ENCODE assay signal across 20 cellular contexts in the genomic region with DNA sequence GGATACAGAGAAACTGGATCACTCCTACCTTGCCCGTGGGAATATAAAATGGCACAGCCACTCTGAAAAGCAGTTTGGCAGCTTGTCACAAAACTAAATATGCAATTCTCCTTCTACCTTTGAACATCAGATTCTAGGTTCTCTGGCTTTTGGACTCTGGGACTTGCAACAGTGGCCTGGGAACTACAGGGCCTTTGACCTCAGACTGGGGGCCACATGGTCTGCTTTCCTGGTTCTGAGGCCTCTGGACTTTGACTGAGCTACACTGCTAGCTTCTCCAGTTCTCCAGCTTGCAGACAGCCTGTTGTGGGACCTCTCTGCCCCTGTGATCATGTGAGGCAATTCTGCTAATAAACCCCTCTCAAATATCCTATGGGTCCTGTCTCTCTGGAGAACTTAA.
DNase-seq lines count a peak whose midpoint lies in the region; ATAC-seq and TF ChIP-seq lines count a peak whose summit lies in the region.
"Had no signal": no experiment of that assay in that cellular context is flagged by ENCODE, and none has a peak within 500 bp of the region (broad histone marks: within the 10 kb centered on the region; RNA-seq: fewer than 3 reads in every experiment).

No MANE protein-coding gene starts in this region.

- H3K4me3 ChIP-seq in RWPE2 (ENCODE audit: severe bottlenecking) (no peak overlapping the region), liver (ENCODE audit: low read depth in 1 of 3, low read length in 3 of 3) (no peak overlapping the region), neuronal stem cell (ENCODE audit: low read length in 2 of 2) (no peak overlapping the region), gastroesophageal sphincter (no peak overlapping the region)
- H3K4me3 ChIP-seq: BLaER1 had no signal

- TF ChIP-seq CTCF in RWPE2 (IDR thresholded peaks at IDR 0.05; ENCODE audit: poor library complexity, severe bottlenecking) (no peak), liver (IDR thresholded peaks at IDR 0.05; ENCODE audit: low read depth, low read length, missing input control) (no peak), gastroesophageal sphincter (IDR thresholded peaks at IDR 0.05) (no peak), foreskin keratinocyte (conservative IDR thresholded peaks at IDR 0.05) (no peak)

- H2BK120ac ChIP-seq in neuronal stem cell (ENCODE audit: low read depth, low read length): no peak overlapping the region

- TF ChIP-seq EP300 in gastroesophageal sphincter (IDR thresholded peaks at IDR 0.05): no peak

- no peak for TF ChIP-seq POLR2A in gastroesophageal sphincter (IDR thresholded peaks at IDR 0.05)

- H3K18ac ChIP-seq in neuronal stem cell (ENCODE audit: low read length): no peak overlapping the region

- no peak overlapping the region for H3K4me2 ChIP-seq in neuronal stem cell (ENCODE audit: insufficient read depth, low read length, poor library complexity, severe bottlenecking)
- H3K4me2 ChIP-seq: BLaER1 had no signal

- H4K91ac ChIP-seq in neuronal stem cell (ENCODE audit: low read depth, low read length, poor library complexity): no peak overlapping the region

- H2BK15ac ChIP-seq in neuronal stem cell (ENCODE audit: low read length): no peak overlapping the region

- H3K4ac ChIP-seq in neuronal stem cell (ENCODE audit: low read length): no peak overlapping the region

- H2BK5ac ChIP-seq in neuronal stem cell (ENCODE audit: low read length): no peak overlapping the region

- peak overlapping the region; percentile 1 for H2AK5ac ChIP-seq in neuronal stem cell (ENCODE audit: low read depth, low read length)

- no peak overlapping the region for H2AFZ ChIP-seq in neuronal stem cell (ENCODE audit: low read length)

- ATAC-seq in RWPE2 (ENCODE audit: low read depth) (no peak), left lobe of liver (peak; percentile 98), HG02798 (IDR thresholded peaks at IDR 0.05; ENCODE audit: poor library complexity, unreplicated experiment) (no peak), gastroesophageal sphincter (no peak), foreskin keratinocyte (no peak)

- H3K27ac ChIP-seq in RWPE2 (ENCODE audit: poor library complexity, severe bottlenecking): no peak overlapping the region
- H3K27ac ChIP-seq in liver (ENCODE audit: low read depth in 1 of 2, low read length in 2 of 2): peak overlapping the region in 1 of 2 donors; percentile 46
- H3K27ac ChIP-seq in neuronal stem cell (replicated peaks; ENCODE audit: low read length): no peak overlapping the region
- no peak overlapping the region for H3K27ac ChIP-seq in gastroesophageal sphincter
- no peak overlapping the region for H3K27ac ChIP-seq in foreskin keratinocyte
- H3K27ac ChIP-seq: BLaER1 had no signal

- 30% methylated on average over 1 of the region's 1 CpG for WGBS in liver
- no CpG with 5 or more reads among the region's 1 CpG for WGBS in neuronal stem cell (ENCODE audit: extremely low coverage in 2 of 2, insufficient read length in 2 of 2, insufficient replicate concordance in 1 of 2), 2 donors
- 100% methylated on average over 1 of the region's 1 CpG; no CpG with 5 or more reads in 1 of the 2 donors for WGBS in gastroesophageal sphincter (ENCODE audit: low coverage in 1 of 2), 2 donors

- no peak overlapping the region for H3K23ac ChIP-seq in neuronal stem cell (ENCODE audit: low read depth, low read length, poor library complexity)

- H4K8ac ChIP-seq in neuronal stem cell (ENCODE audit: low read depth, low read length): no peak overlapping the region

- no peaks in the 10 kb centered on the region for H3K79me1 ChIP-seq in neuronal stem cell (ENCODE audit: low read depth, low read length)

- H3K9me3 ChIP-seq in RWPE2 (ENCODE audit: severe bottlenecking) (no peaks in the 10 kb centered on the region), liver (ENCODE audit: control insufficient read depth in 4 of 4, low read length in 3 of 4) (no peaks in the 10 kb centered on the region), neuronal stem cell (replicated peaks in 1 of 2; ENCODE audit: control insufficient read depth in 2 of 2, insufficient read depth in 1 of 2, low read depth in 1 of 2, low read length in 2 of 2) (peaks cover 0 to 2% of the 10 kb centered on the region in 2 donors), gastroesophageal sphincter (no peaks in the 10 kb centered on the region)
- H3K9me3 ChIP-seq: BE2C, BLaER1, Caco-2 had no signal

- H3K36me3 ChIP-seq in RWPE2 (ENCODE audit: low read depth) (no peaks in the 10 kb centered on the region), liver (ENCODE audit: control insufficient read depth in 4 of 4, insufficient read depth in 3 of 4, low read depth in 1 of 4, low read length in 3 of 4) (no peaks in the 10 kb centered on the region), neuronal stem cell (replicated peaks in 1 of 2; ENCODE audit: control insufficient read depth in 2 of 2, insufficient read depth in 2 of 2, low read length in 2 of 2) (no peaks in the 10 kb centered on the region), gastroesophageal sphincter (no peaks in the 10 kb centered on the region)
- H3K36me3 ChIP-seq: BE2C, BLaER1 had no signal

- H3K14ac ChIP-seq in neuronal stem cell (ENCODE audit: low read length): no peak overlapping the region

- H2BK12ac ChIP-seq in neuronal stem cell (ENCODE audit: low read length): no peak overlapping the region

- peak; percentile 9 to 28 for TF ChIP-seq RAD21 in liver (IDR thresholded peaks at IDR 0.05)

- DNase-seq in RWPE2 (ENCODE audit: low spot score) (peak; percentile 39), left lobe of liver (ENCODE audit: low spot score) (peak; percentile 85), neuronal stem cell (ENCODE audit: low spot score) (no peak), foreskin keratinocyte (no peak), COLO668 (lab: John Stamatoyannopoulos, UW; ENCODE audit: unreplicated experiment) (no peak)
- DNase-seq: 8988T; ACHN; BE2C; C1 segment of cervical spinal cord; Calu3; CD4-positive, alpha-beta memory T cell; CD4-positive, CD25-positive, alpha-beta regulatory T cell; CD8-positive, alpha-beta memory T cell; DMS79 treated with DMSO at 0.1 percent for 48 hours; GF-D8 had no signal

- no peak overlapping the region for H3K9ac ChIP-seq in liver (ENCODE audit: low read depth in 1 of 2, low read length in 2 of 2)
- no peak overlapping the region for H3K9ac ChIP-seq in neuronal stem cell (ENCODE audit: low read depth, low read length, poor library complexity)
- H3K9ac ChIP-seq: BLaER1 had no signal

- H3K27me3 ChIP-seq in RWPE2 (ENCODE audit: insufficient read depth, poor library complexity, severe bottlenecking): peaks cover 20% of the 10 kb centered on the region
- H3K27me3 ChIP-seq in liver (ENCODE audit: control insufficient read depth in 4 of 4, insufficient read depth in 4 of 4, low read length in 3 of 4): no peaks in the 10 kb centered on the region
- H3K27me3 ChIP-seq in neuronal stem cell (ENCODE audit: control insufficient read depth in 3 of 3, insufficient read depth in 3 of 3, low read depth in 1 of 3, low read length in 3 of 3): no peaks in the 10 kb centered on the region
- peaks cover 40% of the 10 kb centered on the region for H3K27me3 ChIP-seq in gastroesophageal sphincter
- peaks cover 36% of the 10 kb centered on the region for H3K27me3 ChIP-seq in foreskin keratinocyte
- H3K27me3 ChIP-seq: BE2C, BLaER1 had no signal

- H3K4me1 ChIP-seq in RWPE2 (ENCODE audit: insufficient read depth, poor library complexity, severe bottlenecking) (peaks cover under 1% of the 10 kb centered on the region), liver (ENCODE audit: control insufficient read depth in 4 of 4, insufficient read depth in 4 of 4, low read length in 3 of 4) (peaks cover 0 to 10% (median 5%) of the 10 kb centered on the region in 4 donors), neuronal stem cell (ENCODE audit: control insufficient read depth in 2 of 2, insufficient read depth in 1 of 2, low read depth in 1 of 2, low read length in 2 of 2) (no peaks in the 10 kb centered on the region), gastroesophageal sphincter (no peaks in the 10 kb centered on the region), foreskin keratinocyte (peaks cover 3% of the 10 kb centered on the region)
- H3K4me1 ChIP-seq: BE2C, Caco-2 had no signal

TF ChIP-seq in liver, 16 proteins besides CTCF, POLR2A, EP300 and RAD21 (continues in another document):
- TF ChIP-seq, protein P1, sequence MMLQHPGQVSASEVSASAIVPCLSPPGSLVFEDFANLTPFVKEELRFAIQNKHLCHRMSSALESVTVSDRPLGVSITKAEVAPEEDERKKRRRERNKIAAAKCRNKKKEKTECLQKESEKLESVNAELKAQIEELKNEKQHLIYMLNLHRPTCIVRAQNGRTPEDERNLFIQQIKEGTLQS (IDR thresholded peaks at IDR 0.05): peak; percentile 52
- peak in 1 of 2 donors; percentile 73 for TF ChIP-seq JUND (IDR thresholded peaks at IDR 0.05)
- TF ChIP-seq RXRA (IDR thresholded peaks at IDR 0.05): peak; percentile 96 to 97
- no peak for TF ChIP-seq TAF1 (conservative IDR thresholded peaks at IDR 0.05)
- peak; percentile 61 for TF ChIP-seq FOXA2 (IDR thresholded peaks at IDR 0.05)
- TF ChIP-seq FOXA1 (IDR thresholded peaks at IDR 0.05): no peak
- TF ChIP-seq, protein P2, sequence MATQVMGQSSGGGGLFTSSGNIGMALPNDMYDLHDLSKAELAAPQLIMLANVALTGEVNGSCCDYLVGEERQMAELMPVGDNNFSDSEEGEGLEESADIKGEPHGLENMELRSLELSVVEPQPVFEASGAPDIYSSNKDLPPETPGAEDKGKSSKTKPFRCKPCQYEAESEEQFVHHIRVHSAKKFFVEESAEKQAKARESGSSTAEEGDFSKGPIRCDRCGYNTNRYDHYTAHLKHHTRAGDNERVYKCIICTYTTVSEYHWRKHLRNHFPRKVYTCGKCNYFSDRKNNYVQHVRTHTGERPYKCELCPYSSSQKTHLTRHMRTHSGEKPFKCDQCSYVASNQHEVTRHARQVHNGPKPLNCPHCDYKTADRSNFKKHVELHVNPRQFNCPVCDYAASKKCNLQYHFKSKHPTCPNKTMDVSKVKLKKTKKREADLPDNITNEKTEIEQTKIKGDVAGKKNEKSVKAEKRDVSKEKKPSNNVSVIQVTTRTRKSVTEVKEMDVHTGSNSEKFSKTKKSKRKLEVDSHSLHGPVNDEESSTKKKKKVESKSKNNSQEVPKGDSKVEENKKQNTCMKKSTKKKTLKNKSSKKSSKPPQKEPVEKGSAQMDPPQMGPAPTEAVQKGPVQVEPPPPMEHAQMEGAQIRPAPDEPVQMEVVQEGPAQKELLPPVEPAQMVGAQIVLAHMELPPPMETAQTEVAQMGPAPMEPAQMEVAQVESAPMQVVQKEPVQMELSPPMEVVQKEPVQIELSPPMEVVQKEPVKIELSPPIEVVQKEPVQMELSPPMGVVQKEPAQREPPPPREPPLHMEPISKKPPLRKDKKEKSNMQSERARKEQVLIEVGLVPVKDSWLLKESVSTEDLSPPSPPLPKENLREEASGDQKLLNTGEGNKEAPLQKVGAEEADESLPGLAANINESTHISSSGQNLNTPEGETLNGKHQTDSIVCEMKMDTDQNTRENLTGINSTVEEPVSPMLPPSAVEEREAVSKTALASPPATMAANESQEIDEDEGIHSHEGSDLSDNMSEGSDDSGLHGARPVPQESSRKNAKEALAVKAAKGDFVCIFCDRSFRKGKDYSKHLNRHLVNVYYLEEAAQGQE (IDR thresholded peaks at IDR 0.05): peak; percentile 47
- peak in 1 of 2 donors; percentile 64 for TF ChIP-seq GABPA (IDR thresholded peaks at IDR 0.05 in 1 of 2, conservative IDR thresholded peaks at IDR 0.05 in 1 of 2)

Comparison
In these comparisons a context has a peak if more than half of its experiments do, and no peak if none do; other contexts are left out.
1. DNase-seq: peak in RWPE2 (single experiment) and left lobe of liver (single experiment); none in neuronal stem cell (single experiment), foreskin keratinocyte (0 of 2) and COLO668 (single experiment).